Comparison of ENCODE assay signal across 18 cellular contexts in genomic region chr3:4807381-4808280, GRCh38.
DNase-seq lines count a peak whose midpoint lies in the region; ATAC-seq, FAIRE-seq and TF ChIP-seq lines count a peak whose summit lies in the region.
"Had no signal": no experiment of that assay in that cellular context is flagged by ENCODE, and none has a peak within 500 bp of the region (broad histone marks: within the 10 kb centered on the region; RNA-seq: fewer than 3 reads in every experiment).

No MANE protein-coding gene starts in this region.

- no peaks in the 10 kb centered on the region for H3K9me1 ChIP-seq in K562 (ENCODE audit: control insufficient read depth, insufficient read depth, low read length)

- intact Hi-C loops in K562 (cut with micrococcal nuclease): no loop called here

- peak overlapping the region; percentile 5 for H3K27ac Mint-ChIP-seq in activated naive CD8-positive, alpha-beta T cell treated with anti-CD3 and anti-CD28 coated beads, Interleukin-2, amount 10 ng/mL, durations not matched to agents 7 days and 5 days
- H3K27ac Mint-ChIP-seq in activated naive CD8-positive, alpha-beta T cell treated with anti-CD3 and anti-CD28 coated beads for 36 hours: no peak overlapping the region
- peak overlapping the region; percentile 49 for H3K27ac Mint-ChIP-seq in nephron progenitor cell
- H3K27ac Mint-ChIP-seq: type B pancreatic cell had no signal

- H3K79me2 ChIP-seq in K562 (ENCODE audit: control insufficient read depth, insufficient read depth, low read length): no peaks in the 10 kb centered on the region

- BruUV-seq in K562 (replicated peaks; lab: Mats Ljungman, UMichigan): no TSS peak

- H3K4me2 ChIP-seq in K562 (ENCODE audit: insufficient read depth, low read length): no peak overlapping the region

- peaks cover 22% of the 10 kb centered on the region for H3K4me1 Mint-ChIP-seq in activated naive CD8-positive, alpha-beta T cell treated with anti-CD3 and anti-CD28 coated beads, Interleukin-2, amount 10 ng/mL, durations not matched to agents 7 days and 5 days
- H3K4me1 Mint-ChIP-seq in activated naive CD8-positive, alpha-beta T cell treated with anti-CD3 and anti-CD28 coated beads for 36 hours: peaks cover 23% of the 10 kb centered on the region
- H3K4me1 Mint-ChIP-seq in nephron progenitor cell: no peaks in the 10 kb centered on the region

- in situ Hi-C loops in K562 (cut with MboI): no loop called here

- no peaks in the 10 kb centered on the region for H3K27me3 Mint-ChIP-seq in activated naive CD8-positive, alpha-beta T cell treated with anti-CD3 and anti-CD28 coated beads, Interleukin-2, amount 10 ng/mL, durations not matched to agents 7 days and 5 days
- no peaks in the 10 kb centered on the region for H3K27me3 Mint-ChIP-seq in activated naive CD8-positive, alpha-beta T cell treated with anti-CD3 and anti-CD28 coated beads for 36 hours
- H3K27me3 Mint-ChIP-seq in nephron progenitor cell (ENCODE audit: low read depth, poor library complexity): no peaks in the 10 kb centered on the region
- H3K27me3 Mint-ChIP-seq: type B pancreatic cell had no signal

- CTCF ChIA-PET in K562 (lab: Yijun Ruan, JAX; ENCODE audit: low intra/inter-chr PET ratio): no interaction called here

- peaks cover 3% of the 10 kb centered on the region for H3K9me3 Mint-ChIP-seq in activated naive CD8-positive, alpha-beta T cell treated with anti-CD3 and anti-CD28 coated beads, Interleukin-2, amount 10 ng/mL, durations not matched to agents 7 days and 5 days
- H3K9me3 Mint-ChIP-seq in activated naive CD8-positive, alpha-beta T cell treated with anti-CD3 and anti-CD28 coated beads for 36 hours: no peaks in the 10 kb centered on the region
- no peaks in the 10 kb centered on the region for H3K9me3 Mint-ChIP-seq in nephron progenitor cell
- H3K9me3 Mint-ChIP-seq: type B pancreatic cell had no signal

- peak overlapping the region; percentile 73 for H2AFZ ChIP-seq in K562 (ENCODE audit: low read depth, low read length)

- TF ChIP-seq RAD21 in K562 (CRISPR knock-in tag; conservative IDR thresholded peaks at IDR 0.05 in 1 of 2, IDR thresholded peaks at IDR 0.05 in 1 of 2): no peak

- no peak overlapping the region for H3K4me3 Mint-ChIP-seq in activated naive CD8-positive, alpha-beta T cell treated with anti-CD3 and anti-CD28 coated beads, Interleukin-2, amount 10 ng/mL, durations not matched to agents 7 days and 5 days
- no peak overlapping the region for H3K4me3 Mint-ChIP-seq in activated naive CD8-positive, alpha-beta T cell treated with anti-CD3 and anti-CD28 coated beads for 36 hours
- no peak overlapping the region for H3K4me3 Mint-ChIP-seq in nephron progenitor cell
- H3K4me3 Mint-ChIP-seq: type B pancreatic cell had no signal

- no peak for DNase-seq in activated naive CD8-positive, alpha-beta T cell treated with anti-CD3 and anti-CD28 coated beads, Interleukin-2, amount 10 ng/mL, durations not matched to agents 7 days and 5 days
- no peak for DNase-seq in activated naive CD8-positive, alpha-beta T cell treated with anti-CD3 and anti-CD28 coated beads for 36 hours
- DNase-seq in K562 (ENCODE audit: extremely low read depth in 1 of 4, low spot score in 3 of 4): no peak
- no peak for DNase-seq in nephron progenitor cell
- no peak for DNase-seq in thoracic aorta (ENCODE audit: low spot score)
- no peak for DNase-seq in AG08396 (ENCODE audit: low spot score)
- DNase-seq in NOMO-1 treated with dmso at 0.1 percent for 144 hours (lab: John Stamatoyannopoulos, UW; ENCODE audit: unreplicated experiment): no peak
- DNase-seq in GM19239 (ENCODE audit: insufficient read length, low spot score): no peak
- DNase-seq: activated effector memory CD4-positive, alpha-beta T cell treated with Interleukin-2 at 50 U/mL for 16 hours; amygdala; C1 segment of cervical spinal cord; DMS 273 treated with DMSO at 0.1 percent for 48 hours; HCEC 1CT; NCI-H187 treated with DMSO at 0.1 percent for 48 hours had no signal

- no peak overlapping the region for H3K27ac ChIP-seq in K562 (ENCODE audit: extremely low read depth, low read depth, low read length)
- peak overlapping the region; percentile 40 to 64 for H3K27ac ChIP-seq in thoracic aorta
- H3K27ac ChIP-seq: VCaP had no signal

- H3K4me3 ChIP-seq in K562 (no peak overlapping the region), thoracic aorta (no peak overlapping the region)
- H3K4me3 ChIP-seq: pancreas had no signal

- POLR2A ChIA-PET in activated naive CD8-positive, alpha-beta T cell treated with anti-CD3 and anti-CD28 coated beads, Interleukin-2, amount 10 ng/mL, durations not matched to agents 7 days and 5 days (lab: Charles Lee): interaction anchor here (1.4 kb wide), 1 partner anchor 14 kb away, joined by 3 read pairs; no protein-coding TSS in a partner anchor
- POLR2A ChIA-PET in K562 (lab: Yijun Ruan, JAX): interaction anchor here (0.9 to 4.1 kb wide), 5 partner anchors 7 to 169 kb away, joined by 3 to 20 read pairs (median 4); no protein-coding TSS in a partner anchor

- no peaks in the 10 kb centered on the region for H4K20me1 ChIP-seq in K562 (replicated peaks; ENCODE audit: control insufficient read depth, insufficient read depth, low read length)

- H3K9ac ChIP-seq in K562 (ENCODE audit: insufficient read depth in 1 of 2, low read depth in 2 of 2, low read length in 2 of 2): no peak overlapping the region

- 66% methylated on average over 13 of the region's 13 CpGs for WGBS in K562 (ENCODE audit: insufficient coverage, low coverage, missing lambda C conversion rate)

- no peak for TF ChIP-seq EP300 in K562 (IDR thresholded peaks at IDR 0.05; ENCODE audit: low read length)

- H3K36me3 Mint-ChIP-seq in activated naive CD8-positive, alpha-beta T cell treated with anti-CD3 and anti-CD28 coated beads, Interleukin-2, amount 10 ng/mL, durations not matched to agents 7 days and 5 days: peaks cover 79% of the 10 kb centered on the region
- H3K36me3 Mint-ChIP-seq in activated naive CD8-positive, alpha-beta T cell treated with anti-CD3 and anti-CD28 coated beads for 36 hours: peaks cover 54% of the 10 kb centered on the region
- peaks cover 91% of the 10 kb centered on the region for H3K36me3 Mint-ChIP-seq in nephron progenitor cell (ENCODE audit: low read depth)

- no peak for ATAC-seq in activated naive CD8-positive, alpha-beta T cell treated with anti-CD3 and anti-CD28 coated beads, Interleukin-2, amount 10 ng/mL, durations not matched to agents 7 days and 5 days (ENCODE audit: low read depth)
- ATAC-seq in K562 (peak; percentile 58), thoracic aorta (ENCODE audit: insufficient number of reproducible peaks, low FRiP score, low read depth) (peak; percentile 37)

- H3K36me3 ChIP-seq in K562 (ENCODE audit: control insufficient read depth, insufficient read depth, low read length) (peaks cover 2% of the 10 kb centered on the region; the same call in 1 of the 3 replicates), thoracic aorta (peaks cover 4% of the 10 kb centered on the region)
- H3K36me3 ChIP-seq: pancreas had no signal

- TF ChIP-seq POLR2A in K562 (conservative IDR thresholded peaks at IDR 0.05): no peak

- H3K27me3 ChIP-seq in K562 (ENCODE audit: control insufficient read depth in 2 of 2, insufficient read depth in 2 of 2, low read length in 2 of 2) (no peaks in the 10 kb centered on the region), thoracic aorta (replicated peaks; ENCODE audit: insufficient read depth) (no peaks in the 10 kb centered on the region)
- H3K27me3 ChIP-seq: pancreas had no signal

- FAIRE-seq in K562 (lab: Jason Lieb, UNC): peak; percentile 62
- FAIRE-seq in GM19239 (lab: Jason Lieb, UNC): no peak
- FAIRE-seq: G401.6, pancreas had no signal

- no peak for TF ChIP-seq CTCF in K562 (IDR thresholded peaks at IDR 0.05 in 2 of 3, conservative IDR thresholded peaks at IDR 0.05 in 1 of 3; ENCODE audit: insufficient read depth in 2 of 3, low read depth in 1 of 3, low read length in 3 of 3)
- TF ChIP-seq CTCF in nephron progenitor cell (IDR thresholded peaks at IDR 0.05): no peak
- no peak for TF ChIP-seq CTCF in thoracic aorta (IDR thresholded peaks at IDR 0.05)

- H3K9me3 ChIP-seq in K562 (replicated peaks; ENCODE audit: control insufficient read depth, insufficient read depth, low read depth, low read length) (no peaks in the 10 kb centered on the region), thoracic aorta (no peaks in the 10 kb centered on the region)
- H3K9me3 ChIP-seq: pancreas had no signal

- H3K4me1 ChIP-seq in K562 (replicated peaks in 1 of 2; ENCODE audit: control insufficient read depth in 2 of 2, insufficient read depth in 2 of 2, low read length in 2 of 2): peaks cover 0 to 36% of the 10 kb centered on the region in 2 experiments; a peak in 4 of 5 replicates
- peaks cover 10 to 28% of the 10 kb centered on the region in 2 donors for H3K4me1 ChIP-seq in thoracic aorta (ENCODE audit: control insufficient read depth in 1 of 2, low read depth in 2 of 2)

TF ChIP-seq in K562, 482 proteins besides CTCF, POLR2A, EP300 and RAD21:
- TF ChIP-seq TEAD1 (CRISPR knock-in tag; IDR thresholded peaks at IDR 0.05) (peak in 1 of 2 experiments; percentile 37; a peak in 1 of 4 replicates), CLOCK (CRISPR knock-in tag; IDR thresholded peaks at IDR 0.05; ENCODE audit: borderline replicate concordance) (no peak)
